25 cellular contexts compared by ENCODE assay signal in genomic region chr4:89314291-89314690, GRCh38. TPM values are rescaled to one million over a fixed set of nuclear protein-coding genes. Genes with fewer than 3 reads are reported as not detected.
DNase-seq lines count a peak whose midpoint lies in the region; ATAC-seq and TF ChIP-seq lines count a peak whose summit lies in the region.
"Had no signal": no experiment of that assay in that cellular context is flagged by ENCODE, and none has a peak within 500 bp of the region (broad histone marks: within the 10 kb centered on the region; RNA-seq: fewer than 3 reads in every experiment).

No MANE protein-coding gene starts in this region.

- ATAC-seq in HG03378 (IDR thresholded peaks at IDR 0.05; ENCODE audit: unreplicated experiment) (no peak), HG03342 (IDR thresholded peaks at IDR 0.05; ENCODE audit: unreplicated experiment) (no peak)
- ATAC-seq: Panc1, T-cell had no signal

- DNase-seq in NOMO-1 treated with DMSO at 0.1 percent for 48 hours (lab: John Stamatoyannopoulos, UW; ENCODE audit: unreplicated experiment) (peak; percentile 20), NOMO-1 treated with dmso at 0.1 percent for 144 hours (lab: John Stamatoyannopoulos, UW; ENCODE audit: unreplicated experiment) (no peak), HCEC 1CT (peak; percentile 60), OCI-LY7 (ENCODE audit: low spot score) (no peak), fibroblast of the aortic adventitia (ENCODE audit: low read depth) (peak; percentile 5), cerebellar cortex (ENCODE audit: low spot score) (no peak)
- DNase-seq: 8988T; BE2C; CD4-positive, CD25-positive, alpha-beta regulatory T cell; COR-L47; DMS79; H9; Kasumi-1; MG63; NCI-H1105 treated with DMSO at 0.1 percent for 48 hours; NCI-H2171; NCI-H345; NCI-H524; NCI-H774; SIG-M5; SK-N-SH; T-cell had no signal

- H3K9me3 ChIP-seq in OCI-LY7 (ENCODE audit: low read length): no peaks in the 10 kb centered on the region
- H3K9me3 ChIP-seq: BE2C, MG63, SK-N-SH had no signal

- H3K36me3 ChIP-seq in OCI-LY7 (ENCODE audit: insufficient read depth, low read length): no peaks in the 10 kb centered on the region
- H3K36me3 ChIP-seq: BE2C, MG63 had no signal

- H3K79me2 ChIP-seq in OCI-LY7 (ENCODE audit: insufficient read depth, low read depth, low read length): no peaks in the 10 kb centered on the region

- no peak overlapping the region for H3K27ac ChIP-seq in OCI-LY7 (ENCODE audit: low read depth, low read length, poor library complexity, severe bottlenecking)

- H3K4me1 ChIP-seq in OCI-LY7 (ENCODE audit: insufficient read depth, low read length, poor library complexity, severe bottlenecking): peaks cover 50% of the 10 kb centered on the region
- H3K4me1 ChIP-seq: BE2C had no signal

- H4K20me1 ChIP-seq in OCI-LY7 (ENCODE audit: insufficient read depth, low read length): no peaks in the 10 kb centered on the region

- no peak overlapping the region for H2AFZ ChIP-seq in OCI-LY7 (ENCODE audit: low read length)

- peak overlapping the region; percentile 36; the same call in 1 of the 2 replicates for H3K4me2 ChIP-seq in OCI-LY7 (ENCODE audit: low read length)
- H3K4me2 ChIP-seq: SK-N-SH had no signal

- no TSS peak for BruUV-seq in OCI-LY7 (replicated peaks; lab: Mats Ljungman, UMichigan)

- intact Hi-C loops in OCI-LY7 (cut with micrococcal nuclease; ENCODE audit: unreplicated experiment): no loop called here

- CTCF ChIA-PET in OCI-LY7 (lab: Charles Lee; ENCODE audit: unreplicated experiment): no interaction called here

- no peaks in the 10 kb centered on the region for H3K9me2 ChIP-seq in OCI-LY7 (ENCODE audit: insufficient read depth, low read length)
- H3K9me2 ChIP-seq: SK-N-SH had no signal

- POLR2A ChIA-PET in OCI-LY7 (lab: Charles Lee): interaction anchor here (0.6 to 1.4 kb wide), 3 partner anchors 9 to 784 kb away, joined by 3 to 6 read pairs (median 5); no protein-coding TSS in a partner anchor

- no peak for TF ChIP-seq CTCF in OCI-LY7 (conservative IDR thresholded peaks at IDR 0.05; ENCODE audit: low read length)
- TF ChIP-seq CTCF in fibroblast of the aortic adventitia (IDR thresholded peaks at IDR 0.05; ENCODE audit: insufficient read depth, low read length): no peak

- no peak overlapping the region for H3K4me3 ChIP-seq in OCI-LY7 (ENCODE audit: low read depth, low read length, poor library complexity, severe bottlenecking)
- no peak overlapping the region for H3K4me3 ChIP-seq in fibroblast of the aortic adventitia (ENCODE audit: low read depth, low read length)
- H3K4me3 ChIP-seq: MG63 had no signal

RNA-seq across cellular contexts. Expression of gene GPRIN3, which starts 6.7 kb away (rescaled TPM):
- 3.6 and 4.6 TPM in 2 replicates for total RNA-seq in OCI-LY7 (2014; rRNA removed; shearing (Covaris generic))
- 9.3 and 9.9 TPM in 2 replicates for total RNA-seq in OCI-LY7 (2022)
- under 0.01 and 0.49 TPM in 2 replicates for total RNA-seq in fibroblast of the aortic adventitia (ENCODE audit: low replicate concordance)

Comparison
In these comparisons a context has a peak if more than half of its experiments do, and no peak if none do; other contexts are left out.
1. DNase-seq: peak in NOMO-1 treated with DMSO at 0.1 percent for 48 hours (single experiment), HCEC 1CT (single experiment) and fibroblast of the aortic adventitia (single experiment); none in NOMO-1 treated with dmso at 0.1 percent for 144 hours (single experiment), OCI-LY7 (single experiment) and cerebellar cortex (single experiment).